ENCODE assay signal across 27 cellular contexts in the genomic region with DNA sequence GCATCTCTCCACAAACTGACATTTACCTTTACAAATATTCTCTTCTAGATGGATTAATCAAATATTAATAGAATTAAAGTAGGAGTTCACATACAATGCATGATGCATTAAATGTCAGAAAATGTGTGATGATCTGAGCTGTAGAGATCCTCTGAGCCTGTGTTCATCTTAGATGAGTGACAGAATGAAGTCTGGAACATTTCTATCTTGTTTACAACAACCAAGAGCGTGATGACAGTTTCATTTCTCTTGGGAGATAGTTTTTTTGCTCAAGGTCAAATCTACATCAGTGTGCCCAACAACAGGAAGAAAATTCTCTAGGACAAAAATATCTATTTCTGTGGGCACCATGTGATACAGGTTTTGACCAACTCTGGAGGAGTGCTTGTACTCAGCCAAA.
"Had no signal": no experiment of that assay in that cellular context is flagged by ENCODE, and none has a peak within 500 bp of the region (broad histone marks: within the 10 kb centered on the region; RNA-seq: fewer than 3 reads in every experiment).

No MANE protein-coding gene starts in this region.

- H3K4me1 ChIP-seq: pancreas, prostate gland, right lobe of liver, sigmoid colon, spleen, testis, transverse colon, upper lobe of right lung, uterus had no signal

- H3K36me3 ChIP-seq: neutrophil, pancreas, prostate gland, right lobe of liver, sigmoid colon, spleen, suprapubic skin, tibial artery, transverse colon, upper lobe of right lung, uterus had no signal

- H3K27me3 ChIP-seq: pancreas, right lobe of liver, sigmoid colon, spleen, suprapubic skin, testis, tibial artery, transverse colon, upper lobe of right lung, uterus had no signal

- ATAC-seq: naive thymus-derived CD4-positive, alpha-beta T cell; natural killer cell; pancreas; right lobe of liver; stimulated activated memory B cell treated with anti-CD40 and anti-IgM and Interleukin-4, amounts not matched to agents 10 μg/mL and 1 μg/mL and 100 μg/mL, for 72 hours; stimulated activated naive CD8-positive, alpha-beta T cell treated with anti-CD3 and anti-CD28 coated beads, Interleukin-15, amount 100 ng/mL, for 72 hours; stimulated activated naive CD8-positive, alpha-beta T cell treated with anti-CD3 and anti-CD28 coated beads, Interleukin-15, Interleukin-2, amounts not matched to agents 100 U/mL and 50 U/mL, for 24 hours; upper lobe of right lung had no signal

- H3K27ac ChIP-seq: neutrophil, pancreas, prostate gland, right lobe of liver, sigmoid colon, skin epidermis, suprapubic skin, testis, tibial artery, transverse colon, upper lobe of right lung, uterus had no signal

- H3K4me2 ChIP-seq: smooth muscle cell had no signal

- H3K9me3 ChIP-seq: pancreas, prostate gland, right lobe of liver, testis, tibial artery, upper lobe of right lung, uterus had no signal

- DNase-seq: naive thymus-derived CD4-positive, alpha-beta T cell; natural killer cell; nucleus accumbens; pancreas; right cardiac atrium; right lobe of liver; sigmoid colon; spleen; stimulated activated CD4-positive, alpha-beta T cell treated with anti-CD3 and anti-CD28 coated beads, Interleukin-12 subunit alpha, Interleukin-12 subunit beta, amount 100 ng/mL, for 4 hours; stimulated activated CD4-positive, alpha-beta T cell treated with anti-CD3 and anti-CD28 coated beads, Interleukin-1b, Interleukin-23, amount 100 ng/mL, for 48 hours; stimulated activated CD4-positive, alpha-beta T cell treated with anti-CD3 and anti-CD28 coated beads, Interleukin-4, amount 100 ng/mL, for 1 hour; stimulated activated CD4-positive, alpha-beta T cell treated with anti-CD3 and anti-CD28 coated beads, Interleukin-4, amount 100 ng/mL, for 4 hours; stimulated activated CD8-positive, alpha-beta memory T cell treated with anti-CD3 and anti-CD28 coated beads, Interleukin-4, amount 100 ng/mL, for 48 hours; stimulated activated naive CD4-positive, alpha-beta T cell; stimulated activated naive CD8-positive, alpha-beta T cell treated with anti-CD3 and anti-CD28 coated beads, Interleukin-15, amount 100 ng/mL, for 72 hours; stimulated activated naive CD8-positive, alpha-beta T cell treated with anti-CD3 and anti-CD28 coated beads, Interleukin-15, Interleukin-2, amounts not matched to agents 100 U/mL and 50 U/mL, for 24 hours; testis; tibial artery; transverse colon; upper lobe of right lung; uterus had no signal

- H3K4me3 ChIP-seq: pancreas, prostate gland, right lobe of liver, sigmoid colon, skin epidermis, smooth muscle cell, spleen, suprapubic skin, testis, tibial artery, transverse colon, upper lobe of right lung, uterus had no signal
